In genomic region chr2:85531585-85531984, GRCh38 we compare ENCODE assay signal across 14 cellular contexts. TPM values are rescaled to one million over a fixed set of nuclear protein-coding genes. Genes with fewer than 3 reads are reported as not detected.
DNase-seq lines count a peak whose midpoint lies in the region; ATAC-seq and TF ChIP-seq lines count a peak whose summit lies in the region.
"Had no signal": no experiment of that assay in that cellular context is flagged by ENCODE, and none has a peak within 500 bp of the region (broad histone marks: within the 10 kb centered on the region; RNA-seq: fewer than 3 reads in every experiment).

No MANE protein-coding gene starts in this region.

- intact Hi-C loops in PC-9 (cut with micrococcal nuclease; ENCODE audit: unreplicated experiment), result no loop called here
- intact Hi-C loops in tibial artery (cut with DNase I; ENCODE audit: low total_unique reads), result no loop called here

- no peak overlapping the region for H3K27ac Mint-ChIP-seq in activated T-cell treated with anti-CD3 and anti-CD28 coated beads, Interleukin-2, amount 50 U/mL, for 24 hours
- H3K27ac Mint-ChIP-seq: B cell; CD4-positive, alpha-beta memory T cell had no signal

- no peak overlapping the region for H3K4me3 Mint-ChIP-seq in activated T-cell treated with anti-CD3 and anti-CD28 coated beads, Interleukin-2, amount 50 U/mL, for 24 hours
- H3K4me3 Mint-ChIP-seq: B cell; CD4-positive, alpha-beta memory T cell had no signal

- H3K27me3 ChIP-seq in DND-41 (ENCODE audit: insufficient read depth, low read length, poor library complexity) (no peaks in the 10 kb centered on the region), PC-9 (ENCODE audit: insufficient read depth, low read depth) (no peaks in the 10 kb centered on the region), neutrophil (no peaks in the 10 kb centered on the region), tibial artery (no peaks in the 10 kb centered on the region)

- H3K36me3 ChIP-seq in DND-41 (ENCODE audit: insufficient read depth, low read length) (no peaks in the 10 kb centered on the region), PC-9 (ENCODE audit: low read depth) (no peaks in the 10 kb centered on the region), neutrophil (no peaks in the 10 kb centered on the region), tibial artery (no peaks in the 10 kb centered on the region)

- 0 out of 3 replicates have a peak, but pooled peaks have one; percentile 29 for ATAC-seq in DND-41 (ENCODE audit: insufficient read depth, low read depth)

- no peaks in the 10 kb centered on the region for H3K9me2 ChIP-seq in PC-9 (ENCODE audit: insufficient read depth)

- H3K79me2 ChIP-seq in DND-41 (ENCODE audit: insufficient read depth, low read length) (peaks cover 4% of the 10 kb centered on the region), PC-9 (ENCODE audit: low read depth) (peaks cover 12% of the 10 kb centered on the region)

- POLR2A ChIA-PET in PC-9 (lab: Charles Lee; ENCODE audit: unreplicated experiment), result interaction anchor here (0.6 kb wide), 1 partner anchor 77 kb away, joined by 4 read pairs; no protein-coding TSS in a partner anchor

- H3K27me3 Mint-ChIP-seq in activated T-cell treated with anti-CD3 and anti-CD28 coated beads, Interleukin-2, amount 50 U/mL, for 24 hours, result peaks cover 13% of the 10 kb centered on the region

- DNase-seq in DND-41 (no peak), PC-9 (peak in 1 of 2 experiments; percentile 65), epithelial cell of esophagus (ENCODE audit: low read depth) (peak; percentile 65), tibial artery (no peak), NCI-H345 (lab: John Stamatoyannopoulos, UW) (no peak)
- no peak for DNase-seq in activated T-cell treated with anti-CD3 and anti-CD28 coated beads, Interleukin-2, amount 50 U/mL, for 24 hours
- DNase-seq: C1 segment of cervical spinal cord; CD4-positive, alpha-beta memory T cell; DMS79; EL; GM23248 had no signal

- CTCF ChIA-PET in PC-9 (lab: Charles Lee), result interaction anchor here (0.6 to 0.7 kb wide), 2 partner anchors 21 to 251 kb away, joined by 3 to 16 read pairs; no protein-coding TSS in a partner anchor

- BruUV-seq in PC-9 (replicated peaks; lab: Mats Ljungman, UMichigan), result no TSS peak

- no peak for TF ChIP-seq CTCF in DND-41 (IDR thresholded peaks at IDR 0.05; ENCODE audit: borderline replicate concordance, extremely low read depth, low read length, poor library complexity, severe bottlenecking)
- TF ChIP-seq CTCF in PC-9 (conservative IDR thresholded peaks at IDR 0.05), result no peak
- TF ChIP-seq CTCF in epithelial cell of esophagus (IDR thresholded peaks at IDR 0.05; ENCODE audit: insufficient read depth, low read depth, low read length, missing control alignments), result no peak
- no peak for TF ChIP-seq CTCF in neutrophil (IDR thresholded peaks at IDR 0.05)
- no peak for TF ChIP-seq CTCF in tibial artery (IDR thresholded peaks at IDR 0.05)

- H3F3A ChIP-seq in PC-9 (ENCODE audit: insufficient read depth, low read depth), result peaks cover 12% of the 10 kb centered on the region; the same call in 1 of the 2 replicates

- no peaks in the 10 kb centered on the region for H3K36me3 Mint-ChIP-seq in activated T-cell treated with anti-CD3 and anti-CD28 coated beads, Interleukin-2, amount 50 U/mL, for 24 hours (ENCODE audit: low read depth)
- H3K36me3 Mint-ChIP-seq: CD4-positive, alpha-beta memory T cell had no signal

- no peaks in the 10 kb centered on the region for H4K20me1 ChIP-seq in DND-41 (ENCODE audit: insufficient read depth, low read length)
- no peaks in the 10 kb centered on the region for H4K20me1 ChIP-seq in PC-9 (ENCODE audit: insufficient read depth)

- H3K9me3 ChIP-seq in DND-41 (ENCODE audit: insufficient read depth, low read length, severe bottlenecking), result no peaks in the 10 kb centered on the region
- no peaks in the 10 kb centered on the region for H3K9me3 ChIP-seq in PC-9 (ENCODE audit: insufficient read depth, low read depth)
- H3K9me3 ChIP-seq in neutrophil, result no peaks in the 10 kb centered on the region
- no peaks in the 10 kb centered on the region for H3K9me3 ChIP-seq in tibial artery

- H3K9me3 Mint-ChIP-seq in activated T-cell treated with anti-CD3 and anti-CD28 coated beads, Interleukin-2, amount 50 U/mL, for 24 hours, result no peaks in the 10 kb centered on the region
- H3K9me3 Mint-ChIP-seq: CD4-positive, alpha-beta memory T cell had no signal

- no peak overlapping the region for H3K4me2 ChIP-seq in DND-41 (ENCODE audit: insufficient read depth, low read length)
- peak overlapping the region; percentile 21; the same call in 1 of the 2 replicates for H3K4me2 ChIP-seq in PC-9

- H3K27ac ChIP-seq in DND-41 (ENCODE audit: low read length), result no peak overlapping the region
- H3K27ac ChIP-seq in PC-9, result peak overlapping the region; percentile 37; the same call in 1 of the 2 replicates
- H3K27ac ChIP-seq in neutrophil, result peak overlapping the region; percentile 21
- H3K27ac ChIP-seq in tibial artery, result no peak overlapping the region
- H3K27ac ChIP-seq: GM23248, HL-60 had no signal

- H3K4me3 ChIP-seq in DND-41 (ENCODE audit: low read depth in 1 of 2, low read length in 2 of 2) (no peak overlapping the region), PC-9 (no peak overlapping the region), epithelial cell of esophagus (ENCODE audit: low read length) (no peak overlapping the region), neutrophil (ENCODE audit: low read depth in 1 of 2, low read length in 1 of 2) (no peak overlapping the region), tibial artery (no peak overlapping the region)
- H3K4me3 ChIP-seq: GM23248 had no signal

- H3K9ac ChIP-seq in DND-41 (ENCODE audit: low read depth, low read length), result no peak overlapping the region
- H3K9ac ChIP-seq: GM23248 had no signal

- H3K4me1 ChIP-seq in DND-41 (ENCODE audit: insufficient read depth, low read length), result peaks cover 4% of the 10 kb centered on the region; the same call in 1 of the 2 replicates
- H3K4me1 ChIP-seq in PC-9 (replicated peaks; ENCODE audit: insufficient read depth), result peaks cover 16% of the 10 kb centered on the region
- peaks cover 52 to 55% of the 10 kb centered on the region in 2 experiments for H3K4me1 ChIP-seq in neutrophil (ENCODE audit: control insufficient read depth in 1 of 2, insufficient read depth in 1 of 2, low read depth in 1 of 2, low read length in 1 of 2)
- H3K4me1 ChIP-seq in tibial artery, result peaks cover 0 to 12% (median 7%) of the 10 kb centered on the region in 4 donors

- peaks cover 6% of the 10 kb centered on the region for H3K4me1 Mint-ChIP-seq in activated T-cell treated with anti-CD3 and anti-CD28 coated beads, Interleukin-2, amount 50 U/mL, for 24 hours (ENCODE audit: low read depth)
- H3K4me1 Mint-ChIP-seq: B cell had no signal

- H2AFZ ChIP-seq in DND-41 (ENCODE audit: low read depth, low read length) (no peak overlapping the region), PC-9 (no peak overlapping the region)
- H2AFZ ChIP-seq: GM23248 had no signal

RNA-seq across cellular contexts. Expression of gene MAT2A, which starts 7.4 kb away (rescaled TPM):
- total RNA-seq in PC-9 (2021), result 169 and 206 TPM in 2 replicates

RNA-seq across cellular contexts. Expression of gene GGCX, which starts 29.7 kb away (rescaled TPM):
- 30.2 and 30.6 TPM in 2 replicates for total RNA-seq in PC-9 (2021)

RNA-seq across cellular contexts. Expression of gene VAMP8, which starts 45.8 kb away (rescaled TPM):
- 91.9 and 124 TPM in 2 replicates for total RNA-seq in PC-9 (2021)

RNA-seq across cellular contexts. Expression of gene VAMP5, which starts 52.6 kb away (rescaled TPM):
- total RNA-seq in PC-9 (2021), result 7.2 and 7.4 TPM in 2 replicates

Comparison
In these comparisons a context has a peak if more than half of its experiments do, and no peak if none do; other contexts are left out.
1. H3K27ac ChIP-seq: peak in PC-9 (single experiment) and neutrophil (single experiment); none in DND-41 (single experiment) and tibial artery (0 of 2).